Comparison of ENCODE assay signal across 1 cellular context in genomic region chr19:3537438-3538240, GRCh38.
A peak's percentile ranks its signal among the peaks of the same experiment; 100 is the strongest.
TF ChIP-seq lines count a peak whose summit lies in the region.

No MANE protein-coding gene starts in this region.

TF ChIP-seq in GM12878, 131 proteins besides CTCF, POLR2A, EP300 and RAD21:
- TF ChIP-seq POLR2AphosphoS5 (IDR thresholded peaks at IDR 0.05; ENCODE audit: low read length) = 0 out of 2 replicates have a peak, but pooled peaks have one; percentile 33
- no peak for TF ChIP-seq USF1 (IDR thresholded peaks at IDR 0.05; ENCODE audit: borderline replicate concordance, extremely low read length, insufficient read depth, low read depth, low read length)
- no peak for TF ChIP-seq RB1 (IDR thresholded peaks at IDR 0.05; ENCODE audit: borderline replicate concordance)
- peak; percentile 34; the same call in 1 of the 2 replicates for TF ChIP-seq MTA3 (IDR thresholded peaks at IDR 0.05; ENCODE audit: borderline replicate concordance, low read length)
- no peak for TF ChIP-seq CHD1 (IDR thresholded peaks at IDR 0.05; ENCODE audit: low read depth, low read length)
- TF ChIP-seq PML (IDR thresholded peaks at IDR 0.05; ENCODE audit: low read length) = peak; percentile 40; the same call in 1 of the 2 replicates
- TF ChIP-seq POLR2AphosphoS2 (IDR thresholded peaks at IDR 0.05; ENCODE audit: low read depth, low read length) = peak; percentile 62; the same call in 1 of the 2 replicates
